In the genomic region with DNA sequence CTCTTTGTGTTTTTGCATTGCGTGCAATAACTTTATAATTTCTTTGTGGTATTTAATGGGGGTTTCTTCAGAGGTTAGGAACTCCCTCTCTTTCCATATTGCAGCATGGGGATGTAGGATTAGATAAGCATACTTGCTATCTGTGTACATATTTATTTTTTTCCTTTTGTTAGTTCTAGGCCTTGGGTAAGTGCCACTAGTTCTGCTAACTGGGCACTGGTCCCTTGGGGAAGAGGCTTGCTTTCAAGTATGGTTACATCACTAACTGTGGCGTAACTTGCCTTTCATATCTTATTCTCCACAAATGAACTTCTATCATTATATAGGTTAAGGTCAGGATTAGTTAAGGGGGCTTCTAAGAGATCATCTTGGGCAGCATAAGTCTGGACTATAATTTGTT, we compare ENCODE assay signal across 20 cellular contexts. TPM values are rescaled to one million over a fixed set of nuclear protein-coding genes. Genes with fewer than 3 reads are reported as not detected.
DNase-seq lines count a peak whose midpoint lies in the region; ATAC-seq, FAIRE-seq and TF ChIP-seq lines count a peak whose summit lies in the region.
"Had no signal": no experiment of that assay in that cellular context is flagged by ENCODE, and none has a peak within 500 bp of the region (broad histone marks: within the 10 kb centered on the region; RNA-seq: fewer than 3 reads in every experiment).

No MANE protein-coding gene starts in this region.

- DNase-seq in HepG2 (ENCODE audit: low spot score), result no peak
- peak; percentile 83 for DNase-seq in NB4 (ENCODE audit: low read depth)
- peak; percentile 59 for DNase-seq in left lobe of liver (ENCODE audit: low spot score)
- DNase-seq in activated CD4-positive, alpha-beta T cell treated with anti-CD3 and anti-CD28 coated beads for 4 hours, result no peak
- DNase-seq in hepatocyte (ENCODE audit: low spot score), result no peak
- no peak for DNase-seq in transverse colon
- DNase-seq: ACHN; BE2C; C1 segment of cervical spinal cord; Caco-2; CD4-positive, CD25-positive, alpha-beta regulatory T cell; CD8-positive, alpha-beta memory T cell; DND-41; EL; H9 had no signal

- H3K4me1 ChIP-seq in liver (ENCODE audit: control insufficient read depth in 4 of 4, insufficient read depth in 4 of 4, low read length in 3 of 4), result peaks cover 0 to 5% (median 2%) of the 10 kb centered on the region in 4 donors
- H3K4me1 ChIP-seq in HepG2 (ENCODE audit: insufficient read depth, low read length), result no peaks in the 10 kb centered on the region
- H3K4me1 ChIP-seq in hepatocyte (ENCODE audit: insufficient read depth), result no peaks in the 10 kb centered on the region
- no peaks in the 10 kb centered on the region for H3K4me1 ChIP-seq in transverse colon
- H3K4me1 ChIP-seq: BE2C, Caco-2 had no signal

- in situ Hi-C loops in HepG2 (cut with HindIII; ENCODE audit: extremely low pct_ligation_motif_present, low pct_unique_long_range_greater_than_20kb) (no loop called here), transverse colon (cut with MboI; ENCODE audit: low pct_ligation_motif_present in 1 of 4, low pct_unique_long_range_greater_than_20kb in 1 of 4, low sequenced_read_pairs in 3 of 4) (no loop called here)

- H3K4me2 ChIP-seq in HepG2 (ENCODE audit: low read depth, low read length), result no peak overlapping the region
- H3K4me2 ChIP-seq in hepatocyte, result no peak overlapping the region

- H3K9me2 ChIP-seq in hepatocyte (replicated peaks; ENCODE audit: insufficient read depth), result no peaks in the 10 kb centered on the region

- intact Hi-C loops in HepG2 (cut with micrococcal nuclease; ENCODE audit: unreplicated experiment), result no loop called here
- intact Hi-C loops in transverse colon (cut with DNase I; ENCODE audit: low total_unique reads), result no loop called here

- H2AFZ ChIP-seq in HepG2 (ENCODE audit: low read length), result no peak overlapping the region
- no peak overlapping the region for H2AFZ ChIP-seq in hepatocyte

- H3K27me3 ChIP-seq in liver (ENCODE audit: control insufficient read depth in 4 of 4, insufficient read depth in 4 of 4, low read length in 3 of 4) (no peaks in the 10 kb centered on the region), HepG2 (ENCODE audit: control insufficient read depth in 1 of 2, insufficient read depth in 2 of 2, low read length in 2 of 2) (no peaks in the 10 kb centered on the region), hepatocyte (no peaks in the 10 kb centered on the region), transverse colon (no peaks in the 10 kb centered on the region)
- H3K27me3 ChIP-seq: BE2C had no signal

- ATAC-seq in HepG2 (no peak), left lobe of liver (peak; percentile 48)
- ATAC-seq: GM12878 had no signal

- 49% methylated on average over 2 of the region's 2 CpGs for WGBS in liver
- 37% methylated on average over 2 of the region's 2 CpGs for whole genome bisulfite sequencing in HepG2 (ENCODE audit: low lambda C conversion rate)
- 89% methylated on average over 2 of the region's 2 CpGs for WGBS in hepatocyte (ENCODE audit: low lambda C conversion rate, missing lambda C conversion rate)
- WGBS in transverse colon (ENCODE audit: low coverage in 1 of 2), 2 donors, result 92 to 94% methylated on average over 1 to 2 of the region's 2 CpGs

- H3K4me3 ChIP-seq in liver (ENCODE audit: low read depth in 1 of 3, low read length in 3 of 3) (no peak overlapping the region), HepG2 (replicated peaks in 1 of 3; ENCODE audit: insufficient read depth in 1 of 3, low read depth in 2 of 3, low read length in 3 of 3) (no peak overlapping the region), NB4 (ENCODE audit: low read depth, low read length) (no peak overlapping the region), hepatocyte (no peak overlapping the region), transverse colon (no peak overlapping the region)
- H3K4me3 ChIP-seq: GM12878 had no signal

- CTCF ChIA-PET in HepG2 (lab: Yijun Ruan, JAX; ENCODE audit: low intra/inter-chr PET ratio, low total read pairs), result no interaction called here

- POLR2A ChIA-PET in HepG2 (lab: Yijun Ruan, JAX), result no interaction called here

- no peaks in the 10 kb centered on the region for H3K36me3 ChIP-seq in liver (ENCODE audit: control insufficient read depth in 4 of 4, insufficient read depth in 3 of 4, low read depth in 1 of 4, low read length in 3 of 4)
- H3K36me3 ChIP-seq in HepG2 (replicated peaks in 1 of 2; ENCODE audit: control insufficient read depth in 1 of 2, insufficient read depth in 2 of 2, low read length in 2 of 2), result no peaks in the 10 kb centered on the region
- H3K36me3 ChIP-seq in hepatocyte (replicated peaks; ENCODE audit: insufficient read depth, low read depth), result no peaks in the 10 kb centered on the region
- no peaks in the 10 kb centered on the region for H3K36me3 ChIP-seq in transverse colon
- H3K36me3 ChIP-seq: BE2C had no signal

- H3K9ac ChIP-seq in liver (ENCODE audit: low read depth in 1 of 2, low read length in 2 of 2) (no peak overlapping the region), HepG2 (ENCODE audit: insufficient read depth, low read depth, low read length) (no peak overlapping the region)

- TF ChIP-seq EP300 in HepG2 (IDR thresholded peaks at IDR 0.05; ENCODE audit: low read depth in 2 of 2, low read length in 2 of 2) (no peak), HepG2 (CRISPR knock-in tag; IDR thresholded peaks at IDR 0.05; ENCODE audit: borderline replicate concordance) (no peak), transverse colon (IDR thresholded peaks at IDR 0.05; ENCODE audit: low read depth) (no peak)

- FAIRE-seq in HepG2 (lab: Jason Lieb, UNC), result no peak
- FAIRE-seq: D721Med, GM12878, H1 had no signal

- TF ChIP-seq CTCF in liver (IDR thresholded peaks at IDR 0.05; ENCODE audit: low read depth, low read length, missing input control), result no peak
- no peak for TF ChIP-seq CTCF in HepG2 (CRISPR knock-in tag; IDR thresholded peaks at IDR 0.05)
- no peak for TF ChIP-seq CTCF in NB4 (IDR thresholded peaks at IDR 0.05; ENCODE audit: low read depth, low read length)
- no peak for TF ChIP-seq CTCF in hepatocyte (IDR thresholded peaks at IDR 0.05; ENCODE audit: poor library complexity)
- no peak for TF ChIP-seq CTCF in transverse colon (IDR thresholded peaks at IDR 0.05)

- TF ChIP-seq RAD21 in liver (IDR thresholded peaks at IDR 0.05) (peak in 1 of 2 donors; percentile 9), HepG2 (CRISPR knock-in tag; IDR thresholded peaks at IDR 0.05) (no peak)

- no peaks in the 10 kb centered on the region for H3K9me3 ChIP-seq in liver (ENCODE audit: control insufficient read depth in 4 of 4, low read length in 3 of 4)
- no peaks in the 10 kb centered on the region for H3K9me3 ChIP-seq in HepG2 (ENCODE audit: low read length)
- H3K9me3 ChIP-seq in hepatocyte (ENCODE audit: low read depth), result no peaks in the 10 kb centered on the region
- H3K9me3 ChIP-seq in transverse colon, result no peaks in the 10 kb centered on the region
- H3K9me3 ChIP-seq: BE2C, Caco-2 had no signal

- H4K20me1 ChIP-seq in HepG2 (ENCODE audit: insufficient read depth, low read length), result no peaks in the 10 kb centered on the region
- no peaks in the 10 kb centered on the region for H4K20me1 ChIP-seq in hepatocyte (ENCODE audit: insufficient read depth, poor library complexity, severe bottlenecking)

- TF ChIP-seq POLR2A in HepG2 (IDR thresholded peaks at IDR 0.05; ENCODE audit: insufficient read depth in 1 of 2, low read depth in 2 of 2, low read length in 2 of 2), result no peak
- TF ChIP-seq POLR2A in NB4 (IDR thresholded peaks at IDR 0.05; ENCODE audit: extremely low read depth, insufficient read length), result no peak
- no peak for TF ChIP-seq POLR2A in transverse colon (IDR thresholded peaks at IDR 0.05)

- H3K27ac ChIP-seq in liver (ENCODE audit: low read depth in 1 of 2, low read length in 2 of 2), result no peak overlapping the region
- H3K27ac ChIP-seq in HepG2 (ENCODE audit: extremely low read length, insufficient read depth, low read length), result no peak overlapping the region
- no peak overlapping the region for H3K27ac ChIP-seq in hepatocyte
- H3K27ac ChIP-seq in transverse colon, result no peak overlapping the region

- BruUV-seq in HepG2 (replicated peaks; lab: Mats Ljungman, UMichigan), result no TSS peak

- H3K79me2 ChIP-seq in HepG2 (ENCODE audit: insufficient read depth, low read length) (no peaks in the 10 kb centered on the region), hepatocyte (no peaks in the 10 kb centered on the region)

TF ChIP-seq in liver, 16 proteins besides CTCF, POLR2A, EP300 and RAD21 (continues in another document):
- TF ChIP-seq HNF4A (conservative IDR thresholded peaks at IDR 0.05) (peak; percentile 50 to 60), RXRA (IDR thresholded peaks at IDR 0.05) (peak; percentile 61 to 68)

TF ChIP-seq in HepG2, 621 proteins besides CTCF, POLR2A, EP300 and RAD21 (continues in another document):
- no peak for TF ChIP-seq RXRB (CRISPR knock-in tag; IDR thresholded peaks at IDR 0.05; ENCODE audit: borderline replicate concordance)

RNA-seq across cellular contexts. Expression of a gene that starts 31.5 kb away (rescaled TPM):
- 100 to 1,000 TPM in 1 of 2 donors, 10 to 100 TPM in 1; 65.1 to 274 TPM for total RNA-seq in liver
- polyA plus RNA-seq in liver, result 100 to 1,000 TPM in 1 of 2 donors, 10 to 100 TPM in 1; 33.1 to 260 TPM
- total RNA-seq in HepG2 (2016; rRNA removed; fragmentation: Illumina TruSeq; extraction: Trizol), result 0.15 and 0.31 TPM in 2 replicates
- total RNA-seq in HepG2 (2016; cell fraction: cytosol; rRNA removed; fragmentation: Illumina TruSeq; extraction: Trizol; ENCODE audit: low read depth), result 0.20 TPM in 1 of 2 replicates, not detected in the other
- total RNA-seq in HepG2 (2016; cell fraction: insoluble cytoplasmic fraction; rRNA removed; fragmentation: Illumina TruSeq; extraction: Trizol), result 0.15 and 0.22 TPM in 2 replicates
- not detected in 2 replicates for total RNA-seq in HepG2 (2016; cell fraction: membrane; rRNA removed; fragmentation: Illumina TruSeq; extraction: Trizol)
- 0.12 and 0.22 TPM in 2 replicates for total RNA-seq in HepG2 (2016; cell fraction: nucleus; rRNA removed; fragmentation: Illumina TruSeq; extraction: Trizol)
- 0.24 TPM in 1 of 2 replicates, not detected in the other for polyA plus RNA-seq in HepG2 (2011; rRNA removed)
- 0.10 TPM in 1 of 2 replicates, not detected in the other for polyA plus RNA-seq in HepG2 (2011; cell fraction: cytosol; rRNA removed)
- polyA plus RNA-seq in HepG2 (2011; cell fraction: nucleus; rRNA removed), result 0.16 and 0.18 TPM in 2 replicates
- 0.31 and 0.33 TPM in 2 replicates for polyA plus RNA-seq in HepG2 (2012)
- not detected in 2 replicates for polyA plus RNA-seq in HepG2 (2016; cell fraction: cytosol; fragmentation: Illumina TruSeq; extraction: Trizol; ENCODE audit: low read depth)
- polyA plus RNA-seq in HepG2 (2016; cell fraction: insoluble cytoplasmic fraction; fragmentation: Illumina TruSeq; extraction: Trizol; ENCODE audit: low read depth), result not detected in 2 replicates
- polyA plus RNA-seq in HepG2 (2016; cell fraction: membrane; fragmentation: Illumina TruSeq; extraction: Trizol; ENCODE audit: low read depth), result not detected in 2 replicates
- 0.79 TPM in 1 of 2 replicates, not detected in the other for polyA plus RNA-seq in HepG2 (2016; cell fraction: nucleus; fragmentation: Illumina TruSeq; extraction: Trizol; ENCODE audit: insufficient read depth, low read depth)
- polyA minus RNA-seq in HepG2 (2011; rRNA and poly(A)+ RNA removed; ENCODE audit: low replicate concordance), result 2.1 TPM in 1 of 2 replicates, not detected in the other
- not detected in 2 replicates for polyA minus RNA-seq in HepG2 (2011; cell fraction: cytosol; rRNA and poly(A)+ RNA removed)
- 0.87 TPM in 1 of 2 replicates, not detected in the other for polyA minus RNA-seq in HepG2 (2011; cell fraction: nucleus; rRNA and poly(A)+ RNA removed)
- total RNA-seq in left lobe of liver, result 73.3 TPM
- 1.5 and 1.9 TPM in 2 replicates for total RNA-seq in hepatocyte
- polyA plus RNA-seq in hepatocyte, result 0.17 and 0.41 TPM in 2 replicates
- under 1 TPM in 1 of 4 donors, not detected in 3; 0.14 TPM for total RNA-seq in transverse colon
- total RNA-seq: CD4-positive, CD25-positive, alpha-beta regulatory T cell; CD8-positive, alpha-beta memory T cell; G401; GM12878; H1; H9 had no signal
- polyA plus RNA-seq: CD4-positive, CD25-positive, alpha-beta regulatory T cell; CD8-positive, alpha-beta memory T cell; H1 had no signal

Comparison
In these comparisons a context has a peak if more than half of its experiments do, and no peak if none do; other contexts are left out.
1. RNA of a gene that starts 31.5 kb away (total RNA-seq): 65.1 to 274 TPM in liver and 73.3 TPM in left lobe of liver (single experiment); 1.5 to 1.9 TPM in hepatocyte, 0.12 to 0.31 TPM in HepG2 and 0.14 TPM in transverse colon; every median in the first group is over 10 times any median in the second.
2. DNase-seq: peak in NB4 (single experiment) and left lobe of liver (single experiment); none in HepG2 (single experiment), activated CD4-positive, alpha-beta T cell treated with anti-CD3 and anti-CD28 coated beads for 4 hours (0 of 2), hepatocyte (single experiment) and transverse colon (single experiment).